15 cellular contexts compared by ENCODE assay signal in the genomic region with DNA sequence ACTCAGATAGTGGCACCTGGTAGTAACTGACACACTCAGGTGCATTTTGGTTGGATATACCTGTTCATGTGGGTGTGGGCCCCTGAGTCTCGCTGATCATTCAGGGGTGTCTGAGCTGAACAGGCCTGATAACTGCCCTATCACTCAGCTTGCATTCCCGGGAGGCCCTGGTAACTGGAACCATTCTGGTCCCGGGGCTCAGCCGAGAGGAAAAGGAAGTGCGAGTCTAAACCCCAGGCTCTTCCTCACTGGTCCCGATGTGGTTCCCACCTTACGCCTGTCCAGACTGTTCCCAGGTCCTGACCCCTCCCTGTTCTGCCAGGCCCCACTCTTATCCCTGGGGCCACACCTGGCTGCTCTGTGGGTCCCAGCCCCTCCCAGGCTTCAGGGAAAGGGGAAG. TPM values are rescaled to one million over a fixed set of nuclear protein-coding genes. Genes with fewer than 3 reads are reported as not detected.
DNase-seq lines count a peak whose midpoint lies in the region; ATAC-seq and TF ChIP-seq lines count a peak whose summit lies in the region.
"Had no signal": no experiment of that assay in that cellular context is flagged by ENCODE, and none has a peak within 500 bp of the region (broad histone marks: within the 10 kb centered on the region; RNA-seq: fewer than 3 reads in every experiment).

No MANE protein-coding gene starts in this region.

- H3K4ac ChIP-seq in mesendoderm (ENCODE audit: low read depth, low read length), result no peak overlapping the region

- H3K27ac ChIP-seq in GM23248 (no peak overlapping the region), PC-3 (ENCODE audit: low read length) (no peak overlapping the region), smooth muscle cell (ENCODE audit: low read depth) (no peak overlapping the region), mesendoderm (ENCODE audit: low read depth, low read length) (no peak overlapping the region), colonic mucosa (no peak overlapping the region)
- H3K27ac ChIP-seq: psoas muscle had no signal

- H2BK15ac ChIP-seq in mesendoderm (replicated peaks; ENCODE audit: low read depth), result no peak overlapping the region

- no peaks in the 10 kb centered on the region for H3K79me1 ChIP-seq in mesendoderm (ENCODE audit: low read length)

- no peaks in the 10 kb centered on the region for H3K79me2 ChIP-seq in GM23248 (ENCODE audit: insufficient read depth)
- no peaks in the 10 kb centered on the region for H3K79me2 ChIP-seq in PC-3 (ENCODE audit: low read length)
- no peaks in the 10 kb centered on the region for H3K79me2 ChIP-seq in smooth muscle cell (ENCODE audit: low read depth)
- no peaks in the 10 kb centered on the region for H3K79me2 ChIP-seq in mesendoderm (ENCODE audit: control insufficient read depth, insufficient read depth, low read length)

- H3K23ac ChIP-seq in mesendoderm (ENCODE audit: low read length), result no peak overlapping the region

- H3K9ac ChIP-seq in GM23248, result no peak overlapping the region
- H3K9ac ChIP-seq in PC-3 (ENCODE audit: low read length), result no peak overlapping the region
- no peak overlapping the region for H3K9ac ChIP-seq in smooth muscle cell (ENCODE audit: low read depth)
- no peak overlapping the region for H3K9ac ChIP-seq in mesendoderm (ENCODE audit: low read length)
- H3K9ac ChIP-seq in colonic mucosa (ENCODE audit: low read depth in 2 of 2, low read length in 2 of 2), result peak overlapping the region in 1 of 2 donors; percentile 30

- H4K5ac ChIP-seq in mesendoderm (ENCODE audit: low read length), result no peak overlapping the region

- H3K4me1 ChIP-seq in GM23248 (ENCODE audit: insufficient read depth), result peaks cover 20% of the 10 kb centered on the region
- peaks cover 19% of the 10 kb centered on the region for H3K4me1 ChIP-seq in PC-3 (ENCODE audit: insufficient read depth, low read length)
- H3K4me1 ChIP-seq in smooth muscle cell (ENCODE audit: low read depth), result peaks cover 13% of the 10 kb centered on the region
- H3K4me1 ChIP-seq in mesendoderm (ENCODE audit: control insufficient read depth, low read depth, low read length), result peaks cover 8% of the 10 kb centered on the region
- H3K4me1 ChIP-seq in colonic mucosa, result no peaks in the 10 kb centered on the region

- H3F3A ChIP-seq in GM23248 (ENCODE audit: insufficient read depth) (no peaks in the 10 kb centered on the region), PC-3 (ENCODE audit: low read length, unreplicated experiment) (no peaks in the 10 kb centered on the region), smooth muscle cell (ENCODE audit: low read depth) (no peaks in the 10 kb centered on the region)

- H2BK120ac ChIP-seq in mesendoderm (ENCODE audit: low read depth, low read length), result no peak overlapping the region

- no peak for ATAC-seq in PC-3
- peak; percentile 34 for ATAC-seq in esophagus mucosa

- H2AK5ac ChIP-seq in mesendoderm (ENCODE audit: low read length), result no peak overlapping the region

- CTCF ChIA-PET in PC-3 (lab: Charles Lee), result interaction anchor here (1.8 kb wide), 1 partner anchor 32 kb away, joined by 9 read pairs; no protein-coding TSS in a partner anchor

- no TSS peak for BruUV-seq in PC-3 (replicated peaks; lab: Mats Ljungman, UMichigan)

- H3K4me2 ChIP-seq in GM23248 (ENCODE audit: unreplicated experiment) (peak overlapping the region; percentile 51), PC-3 (ENCODE audit: low read length) (peak overlapping the region; percentile 27; the same call in 1 of the 2 replicates), smooth muscle cell (peak overlapping the region; percentile 63), mesendoderm (ENCODE audit: low read length) (no peak overlapping the region)

- DNase-seq in GM23248 (no peak), PC-3 (no peak), smooth muscle cell (lab: John Stamatoyannopoulos, UW; ENCODE audit: unreplicated experiment) (no peak), mesendoderm (no peak), activated T-cell treated with anti-CD3 and anti-CD28 coated beads for 4 hours (no peak), colonic mucosa (no peak)
- DNase-seq: activated CD8-positive, alpha-beta memory T cell treated with anti-CD3 and anti-CD28 coated beads for 24 hours; cortex of kidney; NCI-H1436; nephron progenitor cell; psoas muscle; T1000 had no signal

- H4K20me1 ChIP-seq in GM23248 (ENCODE audit: insufficient read depth), result no peaks in the 10 kb centered on the region
- no peaks in the 10 kb centered on the region for H4K20me1 ChIP-seq in PC-3 (ENCODE audit: low read length)
- no peaks in the 10 kb centered on the region for H4K20me1 ChIP-seq in smooth muscle cell (ENCODE audit: low read depth)

- POLR2A ChIA-PET in PC-3 (lab: Charles Lee; ENCODE audit: unreplicated experiment), result interaction anchor here (0.8 kb wide), 1 partner anchor 111 kb away, joined by 4 read pairs; no protein-coding TSS in a partner anchor

- H3K27me3 ChIP-seq in GM23248 (replicated peaks; ENCODE audit: insufficient read depth) (peaks cover 11% of the 10 kb centered on the region), PC-3 (ENCODE audit: low read length) (no peaks in the 10 kb centered on the region), smooth muscle cell (ENCODE audit: low read depth) (peaks cover 10% of the 10 kb centered on the region), mesendoderm (ENCODE audit: insufficient read depth, low read length, poor library complexity) (no peaks in the 10 kb centered on the region), colonic mucosa (no peaks in the 10 kb centered on the region)

- H3K9me3 ChIP-seq in GM23248 (ENCODE audit: low read depth) (no peaks in the 10 kb centered on the region), PC-3 (ENCODE audit: low read length) (no peaks in the 10 kb centered on the region), smooth muscle cell (replicated peaks; ENCODE audit: low read depth) (no peaks in the 10 kb centered on the region), colonic mucosa (no peaks in the 10 kb centered on the region)
- H3K9me3 ChIP-seq: psoas muscle had no signal

- in situ Hi-C loops in GM23248 (cut with MboI), result no loop called here

- H3K36me3 ChIP-seq in GM23248 (ENCODE audit: low read depth) (no peaks in the 10 kb centered on the region), PC-3 (ENCODE audit: low read depth, low read length) (no peaks in the 10 kb centered on the region), smooth muscle cell (ENCODE audit: low read depth) (no peaks in the 10 kb centered on the region), mesendoderm (ENCODE audit: control insufficient read depth, insufficient read depth, low read length) (no peaks in the 10 kb centered on the region), colonic mucosa (no peaks in the 10 kb centered on the region)

- H3K9me2 ChIP-seq in GM23248 (ENCODE audit: insufficient read depth) (no peaks in the 10 kb centered on the region), PC-3 (replicated peaks; ENCODE audit: low read length) (no peaks in the 10 kb centered on the region)

- no peak overlapping the region for H2BK5ac ChIP-seq in mesendoderm (ENCODE audit: low read length)

- no peak overlapping the region for H4K8ac ChIP-seq in mesendoderm (ENCODE audit: low read depth, low read length)

- intact Hi-C loops in PC-3 (cut with micrococcal nuclease) (no loop called here), colonic mucosa (cut with DNase I) (no loop called here)

- H3K56ac ChIP-seq in mesendoderm (ENCODE audit: low read length), result no peak overlapping the region

- H3K4me3 ChIP-seq in GM23248 (0 out of 2 replicates have a peak overlapping the region, but pooled peaks have one; percentile 1), PC-3 (ENCODE audit: low read length) (no peak overlapping the region), smooth muscle cell (no peak overlapping the region), mesendoderm (ENCODE audit: low read length) (no peak overlapping the region), colonic mucosa (no peak overlapping the region)
- H3K4me3 ChIP-seq: psoas muscle had no signal

- whole genome bisulfite sequencing in GM23248 (ENCODE audit: low coverage in 1 of 2, low lambda C conversion rate in 2 of 2, missing lambda C conversion rate in 2 of 2), 2 experiments, result 37 to 45% methylated on average over 7 of the region's 7 CpGs
- 65% methylated on average over 7 of the region's 7 CpGs for WGBS in smooth muscle cell (ENCODE audit: low lambda C conversion rate)
- no CpG with 5 or more reads among the region's 7 CpGs for WGBS in mesendoderm (ENCODE audit: extremely low coverage, insufficient coverage, low lambda C conversion rate)

- H3K18ac ChIP-seq in mesendoderm (ENCODE audit: low read length), result no peak overlapping the region

- no peak for TF ChIP-seq CTCF in PC-3 (conservative IDR thresholded peaks at IDR 0.05; ENCODE audit: low read depth, low read length)
- no peak for TF ChIP-seq CTCF in smooth muscle cell (IDR thresholded peaks at IDR 0.05; ENCODE audit: borderline replicate concordance, insufficient read depth, poor library complexity, severe bottlenecking)
- TF ChIP-seq CTCF in colonic mucosa (IDR thresholded peaks at IDR 0.05), result no peak

- no peak overlapping the region for H2AFZ ChIP-seq in GM23248
- no peak overlapping the region for H2AFZ ChIP-seq in PC-3 (ENCODE audit: low read length)
- H2AFZ ChIP-seq in smooth muscle cell (ENCODE audit: low read depth), result no peak overlapping the region

RNA-seq across cellular contexts. Expression of a gene that starts 11.7 kb away (rescaled TPM):
- not detected in 2 replicates for total RNA-seq in GM23248 (2014; rRNA removed; shearing (Covaris generic))
- polyA plus RNA-seq in GM23248 (2016; fragmentation: Nextera tagmentation; extraction: Ambion mirVana) (not detected in 2 replicates), smooth muscle cell (6.1 and 10.0 TPM in 2 replicates)
- total RNA-seq in PC-3 (2014; rRNA removed) (13.2 and 16.4 TPM in 2 replicates), esophagus mucosa (3.5 TPM), smooth muscle cell (3.5 and 6.1 TPM in 2 replicates), colonic mucosa (10 to 100 TPM; 27.9 to 46.0 TPM)
- 9.1 TPM for polyA plus RNA-seq in mesendoderm (2013, experiment 1 of 2)
- polyA plus RNA-seq in mesendoderm (2013, experiment 2 of 2), result 8.9 TPM

RNA-seq across cellular contexts. Expression of a gene that starts 36.9 kb away (rescaled TPM):
- not detected in 2 replicates for total RNA-seq in GM23248 (2014; rRNA removed; shearing (Covaris generic))
- not detected in 2 replicates for polyA plus RNA-seq in GM23248 (2016; fragmentation: Nextera tagmentation; extraction: Ambion mirVana)
- total RNA-seq in PC-3 (2014; rRNA removed), result 1.5 and 1.6 TPM in 2 replicates
- total RNA-seq in esophagus mucosa, result 2.1 TPM
- total RNA-seq in smooth muscle cell, result 1.3 and 3.9 TPM in 2 replicates
- 0.72 and 2.8 TPM in 2 replicates for polyA plus RNA-seq in smooth muscle cell
- 2.8 TPM for polyA plus RNA-seq in mesendoderm (2013, experiment 1 of 2)
- 2.7 TPM for polyA plus RNA-seq in mesendoderm (2013, experiment 2 of 2)
- under 1 TPM; 0.20 to 0.37 TPM for total RNA-seq in colonic mucosa
- total RNA-seq: fibroblast of villous mesenchyme, mesenteric fat pad, psoas muscle had no signal
- polyA plus RNA-seq: psoas muscle had no signal
